Comparison of ENCODE assay signal across 8 cellular contexts in the genomic region with DNA sequence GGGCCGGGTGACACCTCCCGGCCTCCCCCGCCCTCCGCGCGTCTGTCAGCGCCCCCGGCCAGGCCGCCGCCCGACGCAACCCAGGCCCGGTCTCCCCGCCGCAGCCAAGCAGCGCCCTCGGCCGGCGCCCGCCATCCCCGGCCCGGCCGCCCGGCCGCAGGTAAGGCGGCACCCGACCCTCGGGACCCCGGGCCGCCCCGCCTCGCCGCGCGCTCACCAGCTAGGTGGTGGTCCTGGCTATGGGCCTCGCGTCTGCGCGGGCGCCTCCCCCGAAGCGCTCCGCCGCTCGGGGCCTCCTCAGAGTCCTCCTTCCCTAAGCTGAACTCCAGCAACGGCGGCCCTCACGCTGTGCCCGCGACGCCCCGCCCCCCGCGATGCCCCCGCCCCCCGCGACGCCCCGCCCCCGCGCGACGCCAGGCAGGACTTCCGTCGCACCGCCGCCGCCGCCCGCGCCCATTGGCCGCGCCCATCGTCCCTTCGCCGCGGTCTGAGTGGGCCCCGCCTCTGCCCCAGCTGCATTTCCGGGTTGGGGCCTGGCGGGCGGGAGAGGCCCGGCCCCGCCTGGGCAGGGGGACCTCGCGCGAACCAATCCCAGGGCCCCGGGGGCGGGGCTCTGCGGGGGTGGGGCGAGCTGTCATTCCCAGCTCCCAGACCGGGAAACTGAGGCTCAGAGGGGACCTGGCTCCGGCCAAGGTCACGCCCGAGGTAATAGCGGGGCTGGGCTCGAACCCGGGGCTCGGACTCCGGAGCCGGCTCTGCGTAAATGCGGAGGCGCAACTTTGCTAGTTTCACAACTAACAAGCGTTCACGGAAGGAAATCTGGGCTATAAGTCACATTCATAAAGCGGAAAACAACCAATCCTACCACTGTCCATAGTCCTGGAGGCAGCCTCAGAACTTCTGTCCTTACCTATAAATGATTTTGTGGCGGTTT. TPM values are rescaled to one million over a fixed set of nuclear protein-coding genes. Genes with fewer than 3 reads are reported as not detected.
A peak's percentile ranks its signal among the peaks of the same experiment; 100 is the strongest.
DNase-seq lines count a peak whose midpoint lies in the region; ATAC-seq and TF ChIP-seq lines count a peak whose summit lies in the region.

No MANE protein-coding gene starts in this region.

- H3K27me3 ChIP-seq in CD4-positive, alpha-beta T cell (ENCODE audit: control insufficient read depth, insufficient read depth, low read length), result no peaks in the 10 kb centered on the region
- H3K27me3 ChIP-seq in HL-60 (ENCODE audit: insufficient read depth, poor library complexity, severe bottlenecking) (no peaks in the 10 kb centered on the region), duodenal mucosa (ENCODE audit: control insufficient read depth in 1 of 2, insufficient read depth in 2 of 2, low read length in 2 of 2) (no peaks in the 10 kb centered on the region), lung (ENCODE audit: control insufficient read depth, insufficient read depth) (no peaks in the 10 kb centered on the region)

- H3K27ac Mint-ChIP-seq in CD4-positive, alpha-beta T cell, result peak overlapping the region; percentile 91
- H3K27ac Mint-ChIP-seq in activated CD4-positive, alpha-beta memory T cell treated with anti-CD3 and anti-CD28 coated beads, Interleukin-2, amount 10 ng/mL, durations not matched to agents 7 days and 5 days, result peak overlapping the region; percentile 76

- ATAC-seq in CD4-positive, alpha-beta T cell (ENCODE audit: poor library complexity), result peak; percentile 94
- ATAC-seq in GM19463 (IDR thresholded peaks at IDR 0.05; ENCODE audit: unreplicated experiment) (peak; percentile 92), lung (ENCODE audit: insufficient read depth, low FRiP score) (peak; percentile 98)

- CTCF ChIA-PET in CD4-positive, alpha-beta T cell (lab: Charles Lee), result no interaction called here
- CTCF ChIA-PET in activated CD4-positive, alpha-beta memory T cell treated with anti-CD3 and anti-CD28 coated beads, Interleukin-2, amount 10 ng/mL, durations not matched to agents 7 days and 5 days (lab: Charles Lee), result interaction anchor here (0.6 kb wide), 1 partner anchor 195 kb away, joined by 3 read pairs; no protein-coding TSS in a partner anchor

- peak; percentile 87 to 96 (median 92) for DNase-seq in CD4-positive, alpha-beta T cell
- peak; percentile 85 to 95 for DNase-seq in HL-60 (ENCODE audit: low read depth in 1 of 2, low spot score in 1 of 2)
- peak; percentile 60 for DNase-seq in NCI-H82 treated with DMSO at 0.1 percent for 48 hours (lab: John Stamatoyannopoulos, UW; ENCODE audit: unreplicated experiment)
- DNase-seq in activated CD4-positive, alpha-beta memory T cell treated with anti-CD3 and anti-CD28 coated beads, Interleukin-2, amount 10 ng/mL, durations not matched to agents 7 days and 5 days, result peak; percentile 98
- DNase-seq in lung (ENCODE audit: low spot score), result peak; percentile 95
- peak; percentile 89 to 94 (median 89) for DNase-seq in stimulated activated CD4-positive, alpha-beta T cell treated with anti-CD3 and anti-CD28 coated beads, TNF-alpha, amount 100 ng/mL, for 24 hours (ENCODE audit: low read depth in 3 of 3)

- TF ChIP-seq CTCF in CD4-positive, alpha-beta T cell (IDR thresholded peaks at IDR 0.05), result no peak
- TF ChIP-seq CTCF in HL-60 (IDR thresholded peaks at IDR 0.05; ENCODE audit: insufficient read depth, low read length) (no peak), lung (IDR thresholded peaks at IDR 0.05; ENCODE audit: control extremely low read depth, extremely low read depth) (no peak)

- POLR2A ChIA-PET in CD4-positive, alpha-beta T cell (lab: Charles Lee), result interaction anchor here (0.7 to 1.6 kb wide), 8 partner anchors 9 to 891 kb away, joined by 3 to 30 read pairs (median 4); partner anchors contain the start of genes ELOB, KCTD5, NUBP2 and SPSB3
- POLR2A ChIA-PET in activated CD4-positive, alpha-beta memory T cell treated with anti-CD3 and anti-CD28 coated beads, Interleukin-2, amount 10 ng/mL, durations not matched to agents 7 days and 5 days (lab: Charles Lee), result interaction anchor here (0.9 to 1.8 kb wide), 9 partner anchors 9 to 195 kb away, joined by 3 to 30 read pairs (median 5); partner anchors contain the start of genes ELOB, KCTD5, PDPK1 and SRRM2

- H3K9me3 ChIP-seq in CD4-positive, alpha-beta T cell (ENCODE audit: control insufficient read depth, low read length), result no peaks in the 10 kb centered on the region
- H3K9me3 ChIP-seq in duodenal mucosa (ENCODE audit: control insufficient read depth in 1 of 2, low read length in 2 of 2) (no peaks in the 10 kb centered on the region), lung (ENCODE audit: control insufficient read depth in 2 of 2, insufficient read depth in 1 of 2, low read length in 1 of 2) (no peaks in the 10 kb centered on the region)

- intact Hi-C loops in CD4-positive, alpha-beta T cell (cut with DNase I, micrococcal nuclease), result loop anchor here in 1 of 2 experiments (1.0 to 2.0 kb wide), 4 partner anchors 9 to 103 kb away; partner anchors contain the start of genes ELOB, KCTD5, PRSS27 and SRRM2

- 1% methylated on average over 76 to 107 of the region's 107 CpGs for WGBS in lung, 2 donors

- H3K27ac ChIP-seq in CD4-positive, alpha-beta T cell (ENCODE audit: low read depth, low read length), result peak overlapping the region; percentile 57
- H3K27ac ChIP-seq in HL-60 (replicated peaks) (peak overlapping the region; percentile 78), duodenal mucosa (ENCODE audit: low read depth, low read length) (peak overlapping the region; percentile 66), lung (ENCODE audit: low read depth in 1 of 2, low read length in 1 of 2) (peak overlapping the region; percentile 90 to 93)

- H3K4me3 ChIP-seq in HL-60 (replicated peaks; ENCODE audit: insufficient read depth, low read length) (peak overlapping the region; percentile 55), duodenal mucosa (ENCODE audit: low read depth in 1 of 2, low read length in 2 of 2) (peak overlapping the region; percentile 67 to 81), lung (peak overlapping the region; percentile 90)

- H3K4me3 Mint-ChIP-seq in CD4-positive, alpha-beta T cell, result peak overlapping the region; percentile 86
- H3K4me3 Mint-ChIP-seq in activated CD4-positive, alpha-beta memory T cell treated with anti-CD3 and anti-CD28 coated beads, Interleukin-2, amount 10 ng/mL, durations not matched to agents 7 days and 5 days, result peak overlapping the region; percentile 81

- peaks cover 0 to 7% of the 10 kb centered on the region in 2 donors for H3K36me3 ChIP-seq in duodenal mucosa (ENCODE audit: control insufficient read depth in 1 of 2, insufficient read depth in 2 of 2, low read length in 2 of 2)
- H3K36me3 ChIP-seq in lung (ENCODE audit: control insufficient read depth in 2 of 2, insufficient read depth in 2 of 2, low read length in 2 of 2), result peaks cover 0 to 2% of the 10 kb centered on the region in 2 donors

- H3K4me1 ChIP-seq in duodenal mucosa (ENCODE audit: control insufficient read depth in 1 of 2, insufficient read depth in 2 of 2, low read length in 2 of 2), result peaks cover 9 to 30% of the 10 kb centered on the region in 2 donors
- H3K4me1 ChIP-seq in lung (ENCODE audit: control insufficient read depth in 2 of 2, insufficient read depth in 2 of 2, low read length in 2 of 2), result peaks cover 0 to 4% of the 10 kb centered on the region in 2 donors

- peaks cover 18% of the 10 kb centered on the region for H3K36me3 Mint-ChIP-seq in CD4-positive, alpha-beta T cell (ENCODE audit: low read depth)
- H3K36me3 Mint-ChIP-seq in activated CD4-positive, alpha-beta memory T cell treated with anti-CD3 and anti-CD28 coated beads, Interleukin-2, amount 10 ng/mL, durations not matched to agents 7 days and 5 days (ENCODE audit: low read depth), result peaks cover 17% of the 10 kb centered on the region

- H3K4me1 Mint-ChIP-seq in CD4-positive, alpha-beta T cell (ENCODE audit: low read depth), result peaks cover 27% of the 10 kb centered on the region
- peaks cover 47% of the 10 kb centered on the region for H3K4me1 Mint-ChIP-seq in activated CD4-positive, alpha-beta memory T cell treated with anti-CD3 and anti-CD28 coated beads, Interleukin-2, amount 10 ng/mL, durations not matched to agents 7 days and 5 days

- H3K27me3 Mint-ChIP-seq in CD4-positive, alpha-beta T cell, result no peaks in the 10 kb centered on the region
- H3K27me3 Mint-ChIP-seq in activated CD4-positive, alpha-beta memory T cell treated with anti-CD3 and anti-CD28 coated beads, Interleukin-2, amount 10 ng/mL, durations not matched to agents 7 days and 5 days, result no peaks in the 10 kb centered on the region

- no peaks in the 10 kb centered on the region for H3K9me3 Mint-ChIP-seq in CD4-positive, alpha-beta T cell
- H3K9me3 Mint-ChIP-seq in activated CD4-positive, alpha-beta memory T cell treated with anti-CD3 and anti-CD28 coated beads, Interleukin-2, amount 10 ng/mL, durations not matched to agents 7 days and 5 days, result no peaks in the 10 kb centered on the region

- H3K9ac ChIP-seq in duodenal mucosa (ENCODE audit: low read depth in 1 of 2, low read length in 2 of 2), result peak overlapping the region; percentile 39 to 81

RNA-seq across cellular contexts. Expression of gene KCTD5, which starts 9.0 kb away (rescaled TPM):
- total RNA-seq in CD4-positive, alpha-beta T cell, result 10 to 100 TPM; 20.6 to 22.6 TPM
- total RNA-seq in activated CD4-positive, alpha-beta memory T cell treated with anti-CD3 and anti-CD28 coated beads, Interleukin-2, amount 10 ng/mL, durations not matched to agents 7 days and 5 days, result 10 to 100 TPM; 35.9 to 39.8 TPM
- 10 to 100 TPM; 18.0 to 31.3 TPM for total RNA-seq in lung
- polyA plus RNA-seq in lung, result 10 to 100 TPM; 17.1 to 31.8 TPM

RNA-seq across cellular contexts. Expression of gene PRSS27, which starts 46.7 kb away (rescaled TPM):
- total RNA-seq in CD4-positive, alpha-beta T cell, result under 1 TPM; 0.28 to 0.44 TPM
- 1 to 10 TPM; 1.6 to 1.8 TPM for total RNA-seq in activated CD4-positive, alpha-beta memory T cell treated with anti-CD3 and anti-CD28 coated beads, Interleukin-2, amount 10 ng/mL, durations not matched to agents 7 days and 5 days
- total RNA-seq in lung, result 1 to 10 TPM; 1.1 to 2.4 TPM
- 1 to 10 TPM; 1.8 to 2.5 TPM for polyA plus RNA-seq in lung

Comparison
In these comparisons a context has a peak if more than half of its experiments do, and no peak if none do; other contexts are left out.
1. Peak in every context shown above with its lines: DNase-seq, ATAC-seq, H3K4me3 ChIP-seq and H3K27ac ChIP-seq.